In the genomic region with DNA sequence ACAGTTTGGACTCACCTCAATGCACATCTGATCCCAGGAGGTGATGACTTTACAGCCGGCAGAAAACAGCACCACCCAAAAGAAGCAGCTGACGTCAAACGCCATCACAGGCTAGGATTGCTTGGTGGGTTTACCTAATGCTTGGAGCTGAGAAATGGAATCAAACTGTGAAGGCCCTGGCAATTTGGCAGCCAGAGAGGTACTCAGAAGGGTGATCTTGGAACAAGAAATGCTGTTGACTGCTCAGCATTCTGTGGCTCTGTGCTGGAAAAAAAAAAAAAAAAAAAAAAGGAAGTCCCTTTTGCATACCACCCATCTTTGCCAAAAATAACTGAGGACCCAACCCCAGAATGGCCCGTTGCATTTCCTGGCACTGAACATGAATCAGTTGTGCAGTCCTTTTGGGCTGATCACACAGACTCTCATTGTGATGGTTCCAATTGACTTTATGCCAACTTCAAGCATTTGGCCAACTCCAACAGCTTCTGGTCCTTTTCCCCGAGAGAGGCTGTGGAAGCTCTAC, we compare ENCODE assay signal across 10 cellular contexts. TPM values are rescaled to one million over a fixed set of nuclear protein-coding genes. Genes with fewer than 3 reads are reported as not detected.
A peak's percentile ranks its signal among the peaks of the same experiment; 100 is the strongest.
DNase-seq lines count a peak whose midpoint lies in the region; ATAC-seq, FAIRE-seq and TF ChIP-seq lines count a peak whose summit lies in the region.
"Had no signal": no experiment of that assay in that cellular context is flagged by ENCODE, and none has a peak within 500 bp of the region (broad histone marks: within the 10 kb centered on the region; RNA-seq: fewer than 3 reads in every experiment).

A gene (minus strand): TSS at position 263 of the 523 bp plus-strand sequence. CDS start 158 bp downstream, at position 105.

- no peaks in the 10 kb centered on the region for H3K4me1 ChIP-seq in right lobe of liver
- H3K4me1 ChIP-seq in HepG2 (ENCODE audit: insufficient read depth, low read length): no peaks in the 10 kb centered on the region
- H3K4me1 ChIP-seq in OCI-LY7 (ENCODE audit: insufficient read depth, low read length, poor library complexity, severe bottlenecking): peaks cover 91% of the 10 kb centered on the region
- peaks cover 11% of the 10 kb centered on the region for H3K4me1 ChIP-seq in left ventricle myocardium inferior
- H3K4me1 ChIP-seq in upper lobe of left lung: peaks cover 3 to 10% (median 4%) of the 10 kb centered on the region in 4 donors
- H3K4me1 ChIP-seq in foreskin keratinocyte: no peaks in the 10 kb centered on the region

- TF ChIP-seq CTCF in right lobe of liver (IDR thresholded peaks at IDR 0.05) (no peak), HepG2 (CRISPR knock-in tag; IDR thresholded peaks at IDR 0.05) (no peak), OCI-LY7 (conservative IDR thresholded peaks at IDR 0.05; ENCODE audit: low read length) (no peak), left ventricle myocardium inferior (IDR thresholded peaks at IDR 0.05; ENCODE audit: borderline replicate concordance) (no peak), upper lobe of left lung (IDR thresholded peaks at IDR 0.05) (no peak), foreskin keratinocyte (conservative IDR thresholded peaks at IDR 0.05) (no peak)

- 61% methylated on average over 5 of the region's 5 CpGs for WGBS in right lobe of liver (ENCODE audit: insufficient coverage, low coverage, low lambda C conversion rate, missing lambda C conversion rate)
- 38% methylated on average over 5 of the region's 5 CpGs for WGBS in HepG2 (ENCODE audit: low lambda C conversion rate)
- 60 to 70% methylated on average over 5 of the region's 5 CpGs for whole genome bisulfite sequencing in upper lobe of left lung, 2 donors

- H3K4me2 ChIP-seq in HepG2 (ENCODE audit: low read depth, low read length) (no peak within 1 kb of the TSS), OCI-LY7 (ENCODE audit: low read length) (peak within 1 kb of the TSS; percentile 85)

- POLR2A ChIA-PET in HepG2 (lab: Yijun Ruan, JAX): no interaction called here
- POLR2A ChIA-PET in OCI-LY7 (lab: Charles Lee): interaction anchor here (0.7 to 3.0 kb wide), 6 partner anchors 9 to 21 kb away, joined by 3 to 30 read pairs (median 4); no protein-coding TSS in a partner anchor

- TF ChIP-seq EP300 in HepG2 (IDR thresholded peaks at IDR 0.05; ENCODE audit: low read depth in 2 of 2, low read length in 2 of 2): no peak
- TF ChIP-seq EP300 in HepG2 (CRISPR knock-in tag; IDR thresholded peaks at IDR 0.05; ENCODE audit: borderline replicate concordance): no peak
- no peak for TF ChIP-seq EP300 in upper lobe of left lung (IDR thresholded peaks at IDR 0.05)

- H2AFZ ChIP-seq in HepG2 (ENCODE audit: low read length) (no peak within 1 kb of the TSS), OCI-LY7 (ENCODE audit: low read length) (peak within 1 kb of the TSS; percentile 50; the same call in 1 of the 2 replicates)

- H3K9me2 ChIP-seq in OCI-LY7 (ENCODE audit: insufficient read depth, low read length): no peaks in the 10 kb centered on the region

- TF ChIP-seq RAD21 in HepG2 (CRISPR knock-in tag; IDR thresholded peaks at IDR 0.05): no peak

- H3K79me2 ChIP-seq in HepG2 (ENCODE audit: insufficient read depth, low read length) (no peaks in the 10 kb centered on the region), OCI-LY7 (ENCODE audit: insufficient read depth, low read depth, low read length) (peaks cover 45% of the 10 kb centered on the region; the same call in 1 of the 2 replicates)

- H3K4me3 ChIP-seq in right lobe of liver: peak within 1 kb of the TSS in 1 of 3 donors; percentile 10
- no peak within 1 kb of the TSS for H3K4me3 ChIP-seq in HepG2 (replicated peaks in 1 of 3; ENCODE audit: insufficient read depth in 1 of 3, low read depth in 2 of 3, low read length in 3 of 3)
- H3K4me3 ChIP-seq in OCI-LY7 (ENCODE audit: low read depth, low read length, poor library complexity, severe bottlenecking): peak within 1 kb of the TSS; percentile 69
- peak within 1 kb of the TSS; percentile 18 for H3K4me3 ChIP-seq in left ventricle myocardium inferior
- H3K4me3 ChIP-seq in upper lobe of left lung: no peak within 1 kb of the TSS

- no peaks in the 10 kb centered on the region for H3K27me3 ChIP-seq in right lobe of liver
- no peaks in the 10 kb centered on the region for H3K27me3 ChIP-seq in HepG2 (ENCODE audit: control insufficient read depth in 1 of 2, insufficient read depth in 2 of 2, low read length in 2 of 2)
- no peaks in the 10 kb centered on the region for H3K27me3 ChIP-seq in left ventricle myocardium inferior (ENCODE audit: low read depth)
- no peaks in the 10 kb centered on the region for H3K27me3 ChIP-seq in upper lobe of left lung
- no peaks in the 10 kb centered on the region for H3K27me3 ChIP-seq in foreskin keratinocyte

- no peak for TF ChIP-seq POLR2A in right lobe of liver (IDR thresholded peaks at IDR 0.05)
- no peak for TF ChIP-seq POLR2A in HepG2 (IDR thresholded peaks at IDR 0.05; ENCODE audit: insufficient read depth in 1 of 2, low read depth in 2 of 2, low read length in 2 of 2)
- no peak for TF ChIP-seq POLR2A in upper lobe of left lung (IDR thresholded peaks at IDR 0.05)

- no peak within 1 kb of the TSS for H3K27ac ChIP-seq in right lobe of liver
- H3K27ac ChIP-seq in HepG2 (ENCODE audit: extremely low read length, insufficient read depth, low read length): no peak within 1 kb of the TSS
- peak within 1 kb of the TSS; percentile 75 for H3K27ac ChIP-seq in OCI-LY7 (ENCODE audit: low read depth, low read length, poor library complexity, severe bottlenecking)
- H3K27ac ChIP-seq in left ventricle myocardium inferior (replicated peaks): peak within 1 kb of the TSS; percentile 43
- H3K27ac ChIP-seq in upper lobe of left lung: peak within 1 kb of the TSS in 3 of 4 donors; percentile 5 to 78 (median 11)
- no peak within 1 kb of the TSS for H3K27ac ChIP-seq in foreskin keratinocyte

- intact Hi-C loops in right lobe of liver (cut with DNase I): no loop called here
- intact Hi-C loops in HepG2 (cut with micrococcal nuclease; ENCODE audit: unreplicated experiment): no loop called here
- intact Hi-C loops in OCI-LY7 (cut with micrococcal nuclease; ENCODE audit: unreplicated experiment): loop anchor here (10.0 kb wide), 1 partner anchor 492 kb away; no protein-coding TSS in a partner anchor
- intact Hi-C loops in left ventricle myocardium inferior (cut with micrococcal nuclease): no loop called here

- H3K9ac ChIP-seq in HepG2 (ENCODE audit: insufficient read depth, low read depth, low read length): no peak within 1 kb of the TSS

- no peaks in the 10 kb centered on the region for H4K20me1 ChIP-seq in HepG2 (ENCODE audit: insufficient read depth, low read length)
- H4K20me1 ChIP-seq in OCI-LY7 (ENCODE audit: insufficient read depth, low read length): no peaks in the 10 kb centered on the region

- DNase-seq in right lobe of liver (no peak), HepG2 (ENCODE audit: low spot score) (no peak), OCI-LY7 (ENCODE audit: low spot score) (peak; percentile 80), left ventricle myocardium inferior (peak; percentile 38), upper lobe of left lung (no peak), NCI-H1048 (lab: John Stamatoyannopoulos, UW) (no peak), foreskin keratinocyte (no peak)
- DNase-seq: NCI-H2107 had no signal

- in situ Hi-C loops in HepG2 (cut with HindIII; ENCODE audit: extremely low pct_ligation_motif_present, low pct_unique_long_range_greater_than_20kb): no loop called here

- no peaks in the 10 kb centered on the region for H3K36me3 ChIP-seq in right lobe of liver
- H3K36me3 ChIP-seq in HepG2 (replicated peaks in 1 of 2; ENCODE audit: control insufficient read depth in 1 of 2, insufficient read depth in 2 of 2, low read length in 2 of 2): no peaks in the 10 kb centered on the region
- peaks cover 20% of the 10 kb centered on the region for H3K36me3 ChIP-seq in OCI-LY7 (ENCODE audit: insufficient read depth, low read length)
- H3K36me3 ChIP-seq in left ventricle myocardium inferior: no peaks in the 10 kb centered on the region
- no peaks in the 10 kb centered on the region for H3K36me3 ChIP-seq in upper lobe of left lung

- ATAC-seq in right lobe of liver: peak; percentile 10 to 32 (median 22)
- ATAC-seq in HepG2: no peak
- peak in 1 of 2 donors; percentile 49 for ATAC-seq in upper lobe of left lung (ENCODE audit: low FRiP score in 2 of 2)
- no peak for ATAC-seq in foreskin keratinocyte
- no peak for ATAC-seq in HG03025 (IDR thresholded peaks at IDR 0.05; ENCODE audit: low FRiP score, unreplicated experiment)

- H3K9me3 ChIP-seq in right lobe of liver (no peaks in the 10 kb centered on the region), HepG2 (ENCODE audit: low read length) (no peaks in the 10 kb centered on the region; the same call in 1 of the 2 replicates), OCI-LY7 (ENCODE audit: low read length) (peaks cover 19% of the 10 kb centered on the region; the same call in 1 of the 2 replicates), left ventricle myocardium inferior (replicated peaks) (peaks cover 10% of the 10 kb centered on the region), upper lobe of left lung (no peaks in the 10 kb centered on the region)

- BruUV-seq in HepG2 (replicated peaks; lab: Mats Ljungman, UMichigan): no TSS peak
- BruUV-seq in OCI-LY7 (replicated peaks; lab: Mats Ljungman, UMichigan): no TSS peak

- CTCF ChIA-PET in HepG2 (lab: Yijun Ruan, JAX; ENCODE audit: low intra/inter-chr PET ratio, low total read pairs): no interaction called here
- CTCF ChIA-PET in OCI-LY7 (lab: Charles Lee; ENCODE audit: unreplicated experiment): interaction anchor here (0.9 kb wide), 1 partner anchor 10 kb away, joined by 3 read pairs; no protein-coding TSS in a partner anchor

- no peak for FAIRE-seq in HepG2 (lab: Jason Lieb, UNC)

RNA-seq across cellular contexts. Expression of the gene that starts here (rescaled TPM):
- total RNA-seq in right lobe of liver (1 to 10 TPM in 2 of 6 experiments, under 1 TPM in 4; 0.44 to 3.3 (median 0.67) TPM), HepG2 (2016; rRNA removed; fragmentation: Illumina TruSeq; extraction: Trizol) (not detected in 2 replicates), OCI-LY7 (2022) (14.7 and 15.7 TPM in 2 replicates), left ventricle myocardium inferior (0.44 TPM), upper lobe of left lung (1 to 10 TPM in 5 of 6 donors, under 1 TPM in 1; 1.00 to 4.8 (median 1.9) TPM), foreskin keratinocyte (not detected in 2 replicates)
- not detected in 2 replicates for total RNA-seq in HepG2 (2016; cell fraction: cytosol; rRNA removed; fragmentation: Illumina TruSeq; extraction: Trizol; ENCODE audit: low read depth)
- not detected in 2 replicates for total RNA-seq in HepG2 (2016; cell fraction: insoluble cytoplasmic fraction; rRNA removed; fragmentation: Illumina TruSeq; extraction: Trizol)
- total RNA-seq in HepG2 (2016; cell fraction: membrane; rRNA removed; fragmentation: Illumina TruSeq; extraction: Trizol): not detected in 2 replicates
- not detected in 2 replicates for total RNA-seq in HepG2 (2016; cell fraction: nucleus; rRNA removed; fragmentation: Illumina TruSeq; extraction: Trizol)
- polyA plus RNA-seq in HepG2 (2011; rRNA removed) (not detected in 2 replicates), foreskin keratinocyte (not detected in 2 replicates)
- polyA plus RNA-seq in HepG2 (2011; cell fraction: cytosol; rRNA removed): not detected in 2 replicates
- not detected in 2 replicates for polyA plus RNA-seq in HepG2 (2011; cell fraction: nucleus; rRNA removed)
- polyA plus RNA-seq in HepG2 (2012): not detected in 2 replicates
- not detected in 2 replicates for polyA plus RNA-seq in HepG2 (2016; cell fraction: cytosol; fragmentation: Illumina TruSeq; extraction: Trizol; ENCODE audit: low read depth)
- not detected in 2 replicates for polyA plus RNA-seq in HepG2 (2016; cell fraction: insoluble cytoplasmic fraction; fragmentation: Illumina TruSeq; extraction: Trizol; ENCODE audit: low read depth)
- not detected in 2 replicates for polyA plus RNA-seq in HepG2 (2016; cell fraction: membrane; fragmentation: Illumina TruSeq; extraction: Trizol; ENCODE audit: low read depth)
- polyA plus RNA-seq in HepG2 (2016; cell fraction: nucleus; fragmentation: Illumina TruSeq; extraction: Trizol; ENCODE audit: insufficient read depth, low read depth): not detected in 2 replicates
- not detected in 2 replicates for polyA minus RNA-seq in HepG2 (2011; rRNA and poly(A)+ RNA removed; ENCODE audit: low replicate concordance)
- polyA minus RNA-seq in HepG2 (2011; cell fraction: cytosol; rRNA and poly(A)+ RNA removed): not detected in 2 replicates
- not detected in 2 replicates for polyA minus RNA-seq in HepG2 (2011; cell fraction: nucleus; rRNA and poly(A)+ RNA removed)
- total RNA-seq in OCI-LY7 (2014; rRNA removed; shearing (Covaris generic)): 11.1 and 14.4 TPM in 2 replicates
- polyA plus RNA-seq: BJ had no signal

Comparison
In these comparisons a context has a peak if more than half of its experiments do, and no peak if none do; other contexts are left out.
1. ATAC-seq: peak in right lobe of liver (4 of 4); none in HepG2 (single experiment), foreskin keratinocyte (single experiment) and HG03025 (single experiment).
2. Peak in DNase-seq, H3K4me3 ChIP-seq and H3K27ac ChIP-seq in left ventricle myocardium inferior; RNA of the gene not detected or under 1 TPM.
3. H3K27ac ChIP-seq: peak in OCI-LY7 (single experiment) and upper lobe of left lung (3 of 4); none in right lobe of liver (0 of 3), HepG2 (single experiment) and foreskin keratinocyte (single experiment).